18 cellular contexts compared by ENCODE assay signal in the genomic region with DNA sequence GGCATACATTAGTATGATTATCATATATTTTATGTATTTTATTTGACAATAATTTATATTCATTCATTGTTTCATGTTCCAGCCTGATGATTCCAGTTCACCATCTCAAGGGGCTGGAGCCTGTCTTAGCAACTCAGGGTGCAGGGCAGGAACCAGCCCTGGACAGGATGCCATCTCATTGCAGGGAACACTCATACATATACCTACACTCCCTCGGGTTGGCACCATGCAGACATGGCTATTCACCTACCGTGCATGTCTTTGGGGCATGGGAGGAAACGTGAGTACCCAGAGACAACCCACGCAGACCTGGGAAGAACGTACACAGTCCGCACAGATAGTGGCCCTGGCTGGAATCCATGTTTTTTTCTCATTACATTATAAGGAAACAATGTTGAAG.
DNase-seq lines count a peak whose midpoint lies in the region; ATAC-seq and TF ChIP-seq lines count a peak whose summit lies in the region.
"Had no signal": no experiment of that assay in that cellular context is flagged by ENCODE, and none has a peak within 500 bp of the region (broad histone marks: within the 10 kb centered on the region; RNA-seq: fewer than 3 reads in every experiment).

No MANE protein-coding gene starts in this region.

- WGBS in endodermal cell (ENCODE audit: insufficient coverage in 1 of 2, insufficient read length in 1 of 2), 2 experiments = 95 to 100% methylated on average over 2 to 6 of the region's 6 CpGs

- no TSS peak for BruUV-seq in MCF 10A (replicated peaks; lab: Mats Ljungman, UMichigan)

- no peak overlapping the region for H3K4me2 ChIP-seq in GM23338

- H3K4me3 Mint-ChIP-seq in GM23338 = peak overlapping the region; percentile 20; the same call in 1 of the 3 replicates
- H3K4me3 Mint-ChIP-seq in endodermal cell = no peak overlapping the region
- H3K4me3 Mint-ChIP-seq in nephron = peak overlapping the region in 2 of 3 experiments; percentile 1 to 3
- H3K4me3 Mint-ChIP-seq in MCF 10A (ENCODE audit: unreplicated experiment) = no peak overlapping the region
- H3K4me3 Mint-ChIP-seq: H9 had no signal

- H4K20me1 ChIP-seq in GM23338 (replicated peaks; ENCODE audit: insufficient read depth) = 0 out of 2 replicates have a peak, but pooled peaks cover 3% of the 10 kb centered on the region

- H3K27ac ChIP-seq in GM23338 (ENCODE audit: low read depth) (no peak overlapping the region), endodermal cell (ENCODE audit: low read depth, low read length) (no peak overlapping the region)
- H3K27ac ChIP-seq: GM23248 had no signal

- peaks cover 21% of the 10 kb centered on the region for H3K4me1 ChIP-seq in GM23338 (ENCODE audit: insufficient read depth)
- H3K4me1 ChIP-seq in endodermal cell (ENCODE audit: control insufficient read depth, insufficient read depth, low read length) = peaks cover 6% of the 10 kb centered on the region

- peaks cover 39% of the 10 kb centered on the region for H3K27me3 Mint-ChIP-seq in GM23338 (ENCODE audit: insufficient read depth, low read depth, poor library complexity)
- H3K27me3 Mint-ChIP-seq in endodermal cell (ENCODE audit: insufficient read depth) = peaks cover 57% of the 10 kb centered on the region
- peaks cover 76% of the 10 kb centered on the region for H3K27me3 Mint-ChIP-seq in nephron (ENCODE audit: low read depth)
- no peaks in the 10 kb centered on the region for H3K27me3 Mint-ChIP-seq in MCF 10A (ENCODE audit: insufficient read depth, unreplicated experiment)

- H3K36me3 Mint-ChIP-seq in GM23338 (ENCODE audit: low read depth) = no peaks in the 10 kb centered on the region
- no peaks in the 10 kb centered on the region for H3K36me3 Mint-ChIP-seq in endodermal cell (ENCODE audit: low read depth)
- no peaks in the 10 kb centered on the region for H3K36me3 Mint-ChIP-seq in nephron (ENCODE audit: low read depth)
- no peaks in the 10 kb centered on the region for H3K36me3 Mint-ChIP-seq in MCF 10A (ENCODE audit: insufficient read depth, unreplicated experiment)

- H3K79me2 ChIP-seq in GM23338 (replicated peaks; ENCODE audit: insufficient read depth) = no peaks in the 10 kb centered on the region

- no peaks in the 10 kb centered on the region for H3F3A ChIP-seq in GM23338 (replicated peaks; ENCODE audit: low read depth)

- DNase-seq in GM23338 (ENCODE audit: low spot score) (no peak), endodermal cell (peak; percentile 17), sciatic nerve (ENCODE audit: low spot score) (peak; percentile 41), MCF 10A (ENCODE audit: unreplicated experiment) (no peak), amygdala (lab: John Stamatoyannopoulos, UW) (no peak)
- DNase-seq: 8988T; C1 segment of cervical spinal cord; Calu3; CD4-positive, alpha-beta memory T cell; COR-L47; DMS53; DMS79 treated with DMSO at 0.1 percent for 48 hours; GF-D8; GM23248; H9 had no signal

- H3K27ac Mint-ChIP-seq in GM23338 (no peak overlapping the region), endodermal cell (no peak overlapping the region), nephron (no peak overlapping the region), MCF 10A (ENCODE audit: low read depth, unreplicated experiment) (no peak overlapping the region)
- H3K27ac Mint-ChIP-seq: CD4-positive, alpha-beta memory T cell; H9 had no signal

- peaks cover 22% of the 10 kb centered on the region for H3K4me1 Mint-ChIP-seq in GM23338
- peaks cover 32% of the 10 kb centered on the region for H3K4me1 Mint-ChIP-seq in endodermal cell
- peaks cover 11% of the 10 kb centered on the region for H3K4me1 Mint-ChIP-seq in nephron
- no peaks in the 10 kb centered on the region for H3K4me1 Mint-ChIP-seq in MCF 10A (ENCODE audit: insufficient read depth, unreplicated experiment)

- ATAC-seq in GM23338 = no peak
- no peak for ATAC-seq in sciatic nerve
- no peak for ATAC-seq in HG03039 (IDR thresholded peaks at IDR 0.05; ENCODE audit: unreplicated experiment)
- ATAC-seq: HCT116 had no signal

- CTCF ChIA-PET in MCF 10A (lab: Yijun Ruan, JAX) = no interaction called here

- POLR2A ChIA-PET in MCF 10A (lab: Yijun Ruan, JAX) = no interaction called here

- peaks cover 51% of the 10 kb centered on the region for H3K27me3 ChIP-seq in GM23338 (ENCODE audit: insufficient read depth)
- peaks cover 74% of the 10 kb centered on the region for H3K27me3 ChIP-seq in endodermal cell (ENCODE audit: control insufficient read depth, insufficient read depth, low read length, poor library complexity, severe bottlenecking)

- no peak overlapping the region for H2AFZ ChIP-seq in GM23338
- H2AFZ ChIP-seq: GM23248 had no signal

- H3K4me3 ChIP-seq in GM23338 (no peak overlapping the region), endodermal cell (ENCODE audit: low read length) (no peak overlapping the region)
- H3K4me3 ChIP-seq: GM23248 had no signal

- no peaks in the 10 kb centered on the region; the same call in 1 of the 3 replicates for H3K9me3 Mint-ChIP-seq in GM23338
- no peaks in the 10 kb centered on the region for H3K9me3 Mint-ChIP-seq in endodermal cell
- no peaks in the 10 kb centered on the region for H3K9me3 Mint-ChIP-seq in nephron
- H3K9me3 Mint-ChIP-seq in MCF 10A (ENCODE audit: unreplicated experiment) = peaks cover 44% of the 10 kb centered on the region
- H3K9me3 Mint-ChIP-seq: H9 had no signal

- intact Hi-C loops in sciatic nerve (cut with DNase I) (loop anchor here (10.0 kb wide), 1 partner anchor 424 kb away; no protein-coding TSS in a partner anchor), MCF 10A (cut with micrococcal nuclease) (no loop called here)

- no peak overlapping the region for H3K9ac ChIP-seq in endodermal cell (ENCODE audit: extremely low read depth, low read length, poor library complexity, severe bottlenecking)
- H3K9ac ChIP-seq: GM23248 had no signal

- H3K36me3 ChIP-seq in GM23338 (ENCODE audit: insufficient read depth) (no peaks in the 10 kb centered on the region), endodermal cell (ENCODE audit: control insufficient read depth, insufficient read depth, low read length) (no peaks in the 10 kb centered on the region)

- TF ChIP-seq CTCF in GM23338 (conservative IDR thresholded peaks at IDR 0.05; ENCODE audit: low read depth in 2 of 2) (no peak), endodermal cell (conservative IDR thresholded peaks at IDR 0.05) (no peak), nephron (IDR thresholded peaks at IDR 0.05; ENCODE audit: unreplicated experiment in 3 of 3) (no peak), MCF 10A (IDR thresholded peaks at IDR 0.05; ENCODE audit: unreplicated experiment) (no peak)

- H3K9me2 ChIP-seq in GM23338 (ENCODE audit: insufficient read depth) = no peaks in the 10 kb centered on the region

- no peaks in the 10 kb centered on the region for H3K9me3 ChIP-seq in endodermal cell (ENCODE audit: control insufficient read depth, low read length)

TF ChIP-seq in GM23338, 12 proteins besides CTCF, POLR2A, EP300 and RAD21 (continues in another document):
- TF ChIP-seq, protein P1, sequence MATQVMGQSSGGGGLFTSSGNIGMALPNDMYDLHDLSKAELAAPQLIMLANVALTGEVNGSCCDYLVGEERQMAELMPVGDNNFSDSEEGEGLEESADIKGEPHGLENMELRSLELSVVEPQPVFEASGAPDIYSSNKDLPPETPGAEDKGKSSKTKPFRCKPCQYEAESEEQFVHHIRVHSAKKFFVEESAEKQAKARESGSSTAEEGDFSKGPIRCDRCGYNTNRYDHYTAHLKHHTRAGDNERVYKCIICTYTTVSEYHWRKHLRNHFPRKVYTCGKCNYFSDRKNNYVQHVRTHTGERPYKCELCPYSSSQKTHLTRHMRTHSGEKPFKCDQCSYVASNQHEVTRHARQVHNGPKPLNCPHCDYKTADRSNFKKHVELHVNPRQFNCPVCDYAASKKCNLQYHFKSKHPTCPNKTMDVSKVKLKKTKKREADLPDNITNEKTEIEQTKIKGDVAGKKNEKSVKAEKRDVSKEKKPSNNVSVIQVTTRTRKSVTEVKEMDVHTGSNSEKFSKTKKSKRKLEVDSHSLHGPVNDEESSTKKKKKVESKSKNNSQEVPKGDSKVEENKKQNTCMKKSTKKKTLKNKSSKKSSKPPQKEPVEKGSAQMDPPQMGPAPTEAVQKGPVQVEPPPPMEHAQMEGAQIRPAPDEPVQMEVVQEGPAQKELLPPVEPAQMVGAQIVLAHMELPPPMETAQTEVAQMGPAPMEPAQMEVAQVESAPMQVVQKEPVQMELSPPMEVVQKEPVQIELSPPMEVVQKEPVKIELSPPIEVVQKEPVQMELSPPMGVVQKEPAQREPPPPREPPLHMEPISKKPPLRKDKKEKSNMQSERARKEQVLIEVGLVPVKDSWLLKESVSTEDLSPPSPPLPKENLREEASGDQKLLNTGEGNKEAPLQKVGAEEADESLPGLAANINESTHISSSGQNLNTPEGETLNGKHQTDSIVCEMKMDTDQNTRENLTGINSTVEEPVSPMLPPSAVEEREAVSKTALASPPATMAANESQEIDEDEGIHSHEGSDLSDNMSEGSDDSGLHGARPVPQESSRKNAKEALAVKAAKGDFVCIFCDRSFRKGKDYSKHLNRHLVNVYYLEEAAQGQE (IDR thresholded peaks at IDR 0.05; ENCODE audit: unreplicated experiment) = no peak
- TF ChIP-seq ZNF114 (CRISPR knock-in tag; IDR thresholded peaks at IDR 0.05) (no peak), EZH2 (IDR thresholded peaks at IDR 0.05; ENCODE audit: low read depth, unreplicated experiment) (no peak), EZH2phosphoT487 (IDR thresholded peaks at IDR 0.05; ENCODE audit: unreplicated experiment) (no peak), NANOG (IDR thresholded peaks at IDR 0.05; ENCODE audit: borderline replicate concordance) (no peak)
- TF ChIP-seq, protein P2, sequence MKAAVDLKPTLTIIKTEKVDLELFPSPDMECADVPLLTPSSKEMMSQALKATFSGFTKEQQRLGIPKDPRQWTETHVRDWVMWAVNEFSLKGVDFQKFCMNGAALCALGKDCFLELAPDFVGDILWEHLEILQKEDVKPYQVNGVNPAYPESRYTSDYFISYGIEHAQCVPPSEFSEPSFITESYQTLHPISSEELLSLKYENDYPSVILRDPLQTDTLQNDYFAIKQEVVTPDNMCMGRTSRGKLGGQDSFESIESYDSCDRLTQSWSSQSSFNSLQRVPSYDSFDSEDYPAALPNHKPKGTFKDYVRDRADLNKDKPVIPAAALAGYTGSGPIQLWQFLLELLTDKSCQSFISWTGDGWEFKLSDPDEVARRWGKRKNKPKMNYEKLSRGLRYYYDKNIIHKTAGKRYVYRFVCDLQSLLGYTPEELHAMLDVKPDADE (IDR thresholded peaks at IDR 0.05) = no peak

Comparison
In these comparisons a context has a peak if more than half of its experiments do, and no peak if none do; other contexts are left out.
1. DNase-seq: peak in endodermal cell (single experiment) and sciatic nerve (single experiment); none in GM23338 (single experiment), MCF 10A (single experiment) and amygdala (0 of 56).
2. H3K4me3 Mint-ChIP-seq: peak in GM23338 (single experiment) and nephron (2 of 3); none in endodermal cell (single experiment) and MCF 10A (single experiment).